21 cellular contexts compared by ENCODE assay signal in the genomic region with DNA sequence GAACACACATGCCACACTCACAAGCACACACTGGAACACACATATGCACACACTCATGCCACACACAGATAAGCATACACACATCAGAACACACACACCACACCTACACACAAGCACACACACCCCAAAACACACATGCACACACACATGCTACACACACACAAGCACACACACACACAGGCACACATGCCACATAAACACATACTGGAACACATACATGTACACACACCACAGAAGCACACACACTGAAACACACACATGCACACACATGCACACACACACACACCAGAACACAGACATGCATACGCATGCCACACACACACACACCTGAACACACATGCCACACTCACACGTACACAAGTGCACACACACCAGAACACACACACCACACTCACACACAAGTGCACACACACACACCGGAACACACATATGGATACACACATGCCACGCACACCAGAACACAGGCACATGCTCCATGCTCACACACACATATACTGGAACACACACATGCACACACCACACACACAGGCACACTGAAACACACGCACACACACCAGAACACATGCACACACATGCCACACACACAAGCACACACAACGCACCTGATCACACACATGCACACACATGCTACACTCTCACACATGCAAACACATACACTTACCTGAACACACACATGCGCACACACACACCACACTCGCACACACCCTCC.
A peak's percentile ranks its signal among the peaks of the same experiment; 100 is the strongest.
DNase-seq lines count a peak whose midpoint lies in the region; ATAC-seq and TF ChIP-seq lines count a peak whose summit lies in the region.
"Had no signal": no experiment of that assay in that cellular context is flagged by ENCODE, and none has a peak within 500 bp of the region (broad histone marks: within the 10 kb centered on the region; RNA-seq: fewer than 3 reads in every experiment).

No MANE protein-coding gene starts in this region.

- H3K79me2 ChIP-seq in H9 (ENCODE audit: insufficient read depth, low read length) (no peaks in the 10 kb centered on the region), trophoblast cell (ENCODE audit: control insufficient read depth, insufficient read depth, low read length, poor library complexity) (no peaks in the 10 kb centered on the region)

- H3K27ac ChIP-seq in H9 (ENCODE audit: insufficient read length, low read depth, low read length) (no peak overlapping the region), RWPE1 (peak overlapping the region; percentile 97), endodermal cell (ENCODE audit: low read depth, low read length) (no peak overlapping the region), trophoblast cell (ENCODE audit: low read depth, low read length) (no peak overlapping the region)

- H3K9me3 ChIP-seq in H9 (ENCODE audit: control insufficient read depth, low read depth, low read length), result no peaks in the 10 kb centered on the region
- H3K9me3 ChIP-seq in endodermal cell (ENCODE audit: control insufficient read depth, low read length), result no peaks in the 10 kb centered on the region
- peaks cover 8% of the 10 kb centered on the region for H3K9me3 ChIP-seq in trophoblast cell (ENCODE audit: insufficient read depth, low read depth, low read length)
- H3K9me3 ChIP-seq: Caco-2 had no signal

- H3K18ac ChIP-seq in H9 (ENCODE audit: insufficient read length, low read depth, low read length), result no peak overlapping the region
- no peak overlapping the region for H3K18ac ChIP-seq in trophoblast cell (ENCODE audit: low read length)

- DNase-seq in H9 (no peak), RWPE1 (ENCODE audit: low spot score) (no peak), endodermal cell (peak; percentile 29), trophoblast cell (no peak), SIG-M5 (lab: John Stamatoyannopoulos, UW) (no peak), HCEC 1CT (no peak)
- DNase-seq: Caco-2; CD4-positive, alpha-beta memory T cell; DMS 273 treated with DMSO at 0.1 percent for 48 hours; DMS79 treated with DMSO at 0.1 percent for 48 hours; HFFc6; KG1; NCI-H1092 treated with DMSO at 0.1 percent for 48 hours; NCI-H1436 treated with DMSO at 0.1 percent for 48 hours; NCI-H1930; NCI-H2227 treated with DMSO at 0.1 percent for 48 hours; NCI-H510A; NCI-H748 treated with DMSO at 0.1 percent for 48 hours; NK-92 treated with Interleukin-12 subunit alpha and Interleukin-12 subunit beta, amount 100 ng/mL, for 24 hours had no signal

- H2BK120ac ChIP-seq in H9 (ENCODE audit: low read depth, low read length, poor library complexity, severe bottlenecking) (no peak overlapping the region), trophoblast cell (ENCODE audit: insufficient read depth, low read length, poor library complexity) (no peak overlapping the region)

- H3K9me3 Mint-ChIP-seq in H9 (no peaks in the 10 kb centered on the region), endodermal cell (no peaks in the 10 kb centered on the region)
- H3K9me3 Mint-ChIP-seq in activated T-helper 17 cell treated with anti-CD3 and anti-CD28 coated beads, Interleukin-2, amount 50 U/mL, for 72 hours, result no peaks in the 10 kb centered on the region
- H3K9me3 Mint-ChIP-seq: CD4-positive, alpha-beta memory T cell had no signal

- H2BK12ac ChIP-seq in H9 (ENCODE audit: insufficient read length, low read depth, low read length), result no peak overlapping the region
- H2BK12ac ChIP-seq in trophoblast cell (ENCODE audit: low read length), result no peak overlapping the region

- no peak overlapping the region for H3K4ac ChIP-seq in H9 (ENCODE audit: low read depth, low read length)
- no peak overlapping the region for H3K4ac ChIP-seq in trophoblast cell (ENCODE audit: low read depth, low read length)

- no peak overlapping the region for H3T11ph ChIP-seq in H9 (ENCODE audit: low read length)

- no peak overlapping the region for H3K56ac ChIP-seq in H9 (ENCODE audit: insufficient read length, low read depth, low read length)

- H3K4me3 ChIP-seq in endodermal cell (ENCODE audit: low read length) (no peak overlapping the region), trophoblast cell (ENCODE audit: low read depth, low read length) (peak overlapping the region; percentile 44)

- peak overlapping the region; percentile 8 for H4K8ac ChIP-seq in H9 (replicated peaks; ENCODE audit: insufficient read length, low read depth, low read length)
- H4K8ac ChIP-seq in trophoblast cell (ENCODE audit: low read depth, low read length), result no peak overlapping the region

- H4K5ac ChIP-seq in H9 (ENCODE audit: insufficient read length, low read depth, low read length), result peak overlapping the region; percentile 17

- no peaks in the 10 kb centered on the region for H3K23me2 ChIP-seq in H9 (ENCODE audit: insufficient read length, low read depth, low read length, poor library complexity, severe bottlenecking)

- H3K4me1 Mint-ChIP-seq in H9, result peaks cover 2% of the 10 kb centered on the region in 2 experiments; a peak in 3 of 4 replicates
- H3K4me1 Mint-ChIP-seq in endodermal cell, result no peaks in the 10 kb centered on the region
- no peaks in the 10 kb centered on the region for H3K4me1 Mint-ChIP-seq in activated T-helper 17 cell treated with anti-CD3 and anti-CD28 coated beads, Interleukin-2, amount 50 U/mL, for 72 hours
- H3K4me1 Mint-ChIP-seq: CD4-positive, alpha-beta memory T cell had no signal

- POLR2A ChIA-PET in RWPE1 (lab: Yijun Ruan, JAX; ENCODE audit: low non-redundant PET), result no interaction called here

- H2BK5ac ChIP-seq in H9 (ENCODE audit: insufficient read length, low read length) (no peak overlapping the region), trophoblast cell (ENCODE audit: low read depth, low read length, poor library complexity) (no peak overlapping the region)

- H3K14ac ChIP-seq in H9 (ENCODE audit: insufficient read depth, low read length) (no peak overlapping the region), trophoblast cell (ENCODE audit: low read length) (no peak overlapping the region)

- H3K23ac ChIP-seq in H9 (ENCODE audit: insufficient read length, low read depth, low read length), result no peak overlapping the region
- peak overlapping the region; percentile 31 for H3K23ac ChIP-seq in trophoblast cell (ENCODE audit: low read length)

- no peak overlapping the region for H2BK20ac ChIP-seq in H9 (ENCODE audit: low read depth, low read length, poor library complexity, severe bottlenecking)

- no peaks in the 10 kb centered on the region for H3K79me1 ChIP-seq in H9 (ENCODE audit: insufficient read depth, low read depth, low read length, poor library complexity, severe bottlenecking)
- no peaks in the 10 kb centered on the region for H3K79me1 ChIP-seq in trophoblast cell (ENCODE audit: low read length)

- no CpG with 5 or more reads among the region's 8 CpGs for WGBS in H9 (ENCODE audit: extremely low coverage, insufficient read length, low lambda C conversion rate)
- WGBS in endodermal cell (ENCODE audit: insufficient coverage in 1 of 2, insufficient read length in 1 of 2), 2 experiments, result 92 to 93% methylated on average over 2 to 8 of the region's 8 CpGs
- no CpG with 5 or more reads among the region's 8 CpGs for WGBS in trophoblast cell (ENCODE audit: extremely low coverage, insufficient coverage, insufficient read length)

- no peak overlapping the region for H4K12ac ChIP-seq in trophoblast cell (ENCODE audit: low read depth, low read length)

- H3K27me3 Mint-ChIP-seq in H9 (ENCODE audit: low read depth), result no peaks in the 10 kb centered on the region; the same call in 1 of the 2 replicates
- H3K27me3 Mint-ChIP-seq in endodermal cell (ENCODE audit: insufficient read depth), result peaks cover 1% of the 10 kb centered on the region
- peaks cover 26% of the 10 kb centered on the region for H3K27me3 Mint-ChIP-seq in activated T-helper 17 cell treated with anti-CD3 and anti-CD28 coated beads, Interleukin-2, amount 50 U/mL, for 72 hours

- H4K20me1 ChIP-seq in H9 (ENCODE audit: control insufficient read depth, insufficient read depth, insufficient read length), result no peaks in the 10 kb centered on the region

- H2AFZ ChIP-seq in H9 (ENCODE audit: low read length), result no peak overlapping the region
- no peak overlapping the region for H2AFZ ChIP-seq in trophoblast cell (ENCODE audit: insufficient read depth, low read length, poor library complexity)

- CTCF ChIA-PET in RWPE1 (lab: Yijun Ruan, JAX), result no interaction called here

- no peak overlapping the region for H3K4me3 Mint-ChIP-seq in H9
- no peak overlapping the region for H3K4me3 Mint-ChIP-seq in endodermal cell
- no peak overlapping the region for H3K4me3 Mint-ChIP-seq in activated T-helper 17 cell treated with anti-CD3 and anti-CD28 coated beads, Interleukin-2, amount 50 U/mL, for 72 hours
- H3K4me3 Mint-ChIP-seq: CD4-positive, alpha-beta memory T cell; HFFc6 had no signal

- H3K27ac Mint-ChIP-seq in H9 (no peak overlapping the region), endodermal cell (no peak overlapping the region)
- H3K27ac Mint-ChIP-seq in activated T-helper 17 cell treated with anti-CD3 and anti-CD28 coated beads, Interleukin-2, amount 50 U/mL, for 72 hours, result no peak overlapping the region
- H3K27ac Mint-ChIP-seq: CD4-positive, alpha-beta memory T cell; HFFc6 had no signal

- H4K91ac ChIP-seq in H9 (ENCODE audit: insufficient read length, low read depth, low read length) (no peak overlapping the region), trophoblast cell (ENCODE audit: low read depth, low read length) (no peak overlapping the region)

- H2AK5ac ChIP-seq in H9 (ENCODE audit: insufficient read length, low read length), result no peak overlapping the region
- no peak overlapping the region for H2AK5ac ChIP-seq in trophoblast cell (ENCODE audit: low read length)

- H3K27me3 ChIP-seq in H9 (ENCODE audit: insufficient read depth, low read length), result no peaks in the 10 kb centered on the region
- no peaks in the 10 kb centered on the region for H3K27me3 ChIP-seq in endodermal cell (ENCODE audit: control insufficient read depth, insufficient read depth, low read length, poor library complexity, severe bottlenecking)
- H3K27me3 ChIP-seq in trophoblast cell (ENCODE audit: insufficient read depth, low read length), result no peaks in the 10 kb centered on the region

- H3K4me2 ChIP-seq in H9 (ENCODE audit: insufficient read depth, insufficient read length, low read length) (no peak overlapping the region), trophoblast cell (ENCODE audit: low read length) (no peak overlapping the region)

- no peaks in the 10 kb centered on the region for H3K36me3 ChIP-seq in endodermal cell (ENCODE audit: control insufficient read depth, insufficient read depth, low read length)
- H3K36me3 ChIP-seq in trophoblast cell (ENCODE audit: control insufficient read depth in 1 of 2, insufficient read depth in 2 of 2, low read length in 2 of 2), result no peaks in the 10 kb centered on the region

- H3K36me3 Mint-ChIP-seq in H9 (ENCODE audit: insufficient read depth in 1 of 3, low read depth in 3 of 3), result no peaks in the 10 kb centered on the region; a peak in 1 of 7 replicates
- H3K36me3 Mint-ChIP-seq in endodermal cell (ENCODE audit: low read depth), result no peaks in the 10 kb centered on the region
- H3K36me3 Mint-ChIP-seq in activated T-helper 17 cell treated with anti-CD3 and anti-CD28 coated beads, Interleukin-2, amount 50 U/mL, for 72 hours (ENCODE audit: low read depth), result no peaks in the 10 kb centered on the region
- H3K36me3 Mint-ChIP-seq: CD4-positive, alpha-beta memory T cell had no signal

- H2BK15ac ChIP-seq in H9 (ENCODE audit: low read depth, low read length), result no peak overlapping the region

- H3K4me1 ChIP-seq in H9 (ENCODE audit: insufficient read depth, low read length), result no peaks in the 10 kb centered on the region
- H3K4me1 ChIP-seq in endodermal cell (ENCODE audit: control insufficient read depth, insufficient read depth, low read length), result no peaks in the 10 kb centered on the region
- no peaks in the 10 kb centered on the region for H3K4me1 ChIP-seq in trophoblast cell (ENCODE audit: control insufficient read depth in 1 of 2, insufficient read depth in 2 of 2, low read length in 2 of 2)
- H3K4me1 ChIP-seq: Caco-2 had no signal

- H3K9ac ChIP-seq in H9 (ENCODE audit: extremely low read depth, insufficient read length, low read length), result no peak overlapping the region
- H3K9ac ChIP-seq in endodermal cell (ENCODE audit: extremely low read depth, low read length, poor library complexity, severe bottlenecking), result no peak overlapping the region
- no peak overlapping the region for H3K9ac ChIP-seq in trophoblast cell (ENCODE audit: low read length)

- ATAC-seq in activated T-helper 17 cell treated with anti-CD3 and anti-CD28 coated beads, Interleukin-2, amount 50 U/mL, for 72 hours (replicated peaks), result no peak
- ATAC-seq: Panc1 had no signal

- TF ChIP-seq CTCF in H9 (conservative IDR thresholded peaks at IDR 0.05) (no peak), RWPE1 (conservative IDR thresholded peaks at IDR 0.05; ENCODE audit: low read depth) (no peak), endodermal cell (conservative IDR thresholded peaks at IDR 0.05) (no peak)
